ENCODE assay signal across 15 cellular contexts in the genomic region with DNA sequence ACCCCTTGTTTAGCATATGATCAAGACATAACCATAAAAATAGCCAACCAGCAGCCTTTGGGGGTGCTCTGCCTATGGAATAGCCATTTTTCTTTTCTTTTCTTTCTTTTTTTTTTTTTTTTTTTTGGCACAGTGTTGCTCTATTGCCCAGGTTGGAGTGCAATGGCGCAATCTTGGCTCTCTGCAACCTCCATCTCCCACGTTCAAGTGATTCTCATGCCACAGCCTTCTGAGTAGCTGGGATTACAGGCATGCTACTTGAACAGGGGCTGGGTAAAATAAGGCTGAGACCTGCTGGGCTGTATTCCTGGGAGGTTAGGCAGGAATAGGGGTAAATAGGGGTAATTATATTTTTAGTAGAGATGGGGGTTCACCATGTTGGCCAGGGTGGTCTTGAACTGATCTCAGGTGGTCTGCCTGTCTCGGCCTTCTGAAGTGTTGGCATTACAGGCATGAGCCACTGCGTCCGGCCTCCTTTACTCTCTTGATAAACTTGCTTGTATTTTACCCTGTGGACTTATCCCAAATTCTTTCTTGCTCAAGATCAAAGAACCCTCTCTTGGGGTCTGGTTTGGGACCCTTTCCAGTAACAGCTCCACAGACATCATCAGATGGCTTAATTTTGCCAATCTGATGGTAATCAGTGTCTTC. TPM values are rescaled to one million over a fixed set of nuclear protein-coding genes. Genes with fewer than 3 reads are reported as not detected.
DNase-seq lines count a peak whose midpoint lies in the region; ATAC-seq and TF ChIP-seq lines count a peak whose summit lies in the region.
"Had no signal": no experiment of that assay in that cellular context is flagged by ENCODE, and none has a peak within 500 bp of the region (broad histone marks: within the 10 kb centered on the region; RNA-seq: fewer than 3 reads in every experiment).

No MANE protein-coding gene starts in this region.

- intact Hi-C loops in Caco-2 (cut with micrococcal nuclease; ENCODE audit: unreplicated experiment) (no loop called here), PC-9 (cut with micrococcal nuclease; ENCODE audit: unreplicated experiment) (no loop called here), sciatic nerve (cut with DNase I) (no loop called here)

- H3K4me1 ChIP-seq in Caco-2 (peaks cover 48% of the 10 kb centered on the region), PC-9 (replicated peaks; ENCODE audit: insufficient read depth) (peaks cover 47% of the 10 kb centered on the region), hepatocyte (ENCODE audit: insufficient read depth) (peaks cover 22% of the 10 kb centered on the region)

- H3K9me2 ChIP-seq in PC-9 (ENCODE audit: insufficient read depth): no peaks in the 10 kb centered on the region
- no peaks in the 10 kb centered on the region for H3K9me2 ChIP-seq in hepatocyte (replicated peaks; ENCODE audit: insufficient read depth)

- WGBS in hepatocyte (ENCODE audit: low lambda C conversion rate, missing lambda C conversion rate): 81% methylated on average over 5 of the region's 5 CpGs

- H3K36me3 Mint-ChIP-seq in Caco-2 (ENCODE audit: insufficient read depth, unreplicated experiment): no peaks in the 10 kb centered on the region
- H3K36me3 Mint-ChIP-seq: CD4-positive, CD25-positive, alpha-beta regulatory T cell had no signal

- H3K27me3 ChIP-seq in Caco-2 (replicated peaks; ENCODE audit: control insufficient read depth, insufficient read depth, low read length) (no peaks in the 10 kb centered on the region), PC-9 (ENCODE audit: insufficient read depth, low read depth) (no peaks in the 10 kb centered on the region), hepatocyte (no peaks in the 10 kb centered on the region)

- H3F3A ChIP-seq in PC-9 (ENCODE audit: insufficient read depth, low read depth): peaks cover 22% of the 10 kb centered on the region; the same call in 1 of the 2 replicates

- POLR2A ChIA-PET in Caco-2 (lab: Charles Lee): no interaction called here
- POLR2A ChIA-PET in PC-9 (lab: Charles Lee; ENCODE audit: unreplicated experiment): interaction anchor here (0.7 kb wide), 1 partner anchor 39 kb away, joined by 5 read pairs; a partner anchor contains a TSS

- H3K4me3 Mint-ChIP-seq in Caco-2 (ENCODE audit: unreplicated experiment): peak overlapping the region; percentile 9
- H3K4me3 Mint-ChIP-seq: CD4-positive, CD25-positive, alpha-beta regulatory T cell had no signal

- H3K79me2 ChIP-seq in PC-9 (ENCODE audit: low read depth) (no peaks in the 10 kb centered on the region), hepatocyte (no peaks in the 10 kb centered on the region)

- peaks cover 56% of the 10 kb centered on the region for H3K4me1 Mint-ChIP-seq in Caco-2 (ENCODE audit: low read depth, unreplicated experiment)
- H3K4me1 Mint-ChIP-seq: CD4-positive, CD25-positive, alpha-beta regulatory T cell had no signal

- no peaks in the 10 kb centered on the region for H3K36me3 ChIP-seq in Caco-2 (ENCODE audit: control insufficient read depth, insufficient read depth, low read length)
- H3K36me3 ChIP-seq in PC-9 (ENCODE audit: low read depth): no peaks in the 10 kb centered on the region; the same call in 1 of the 2 replicates
- H3K36me3 ChIP-seq in hepatocyte (replicated peaks; ENCODE audit: insufficient read depth, low read depth): no peaks in the 10 kb centered on the region

- H3K4me2 ChIP-seq in PC-9 (peak overlapping the region; percentile 54; the same call in 1 of the 2 replicates), hepatocyte (no peak overlapping the region)

- peaks cover 19% of the 10 kb centered on the region for H3K9me3 ChIP-seq in Caco-2
- no peaks in the 10 kb centered on the region; the same call in 1 of the 2 replicates for H3K9me3 ChIP-seq in PC-9 (ENCODE audit: insufficient read depth, low read depth)
- H3K9me3 ChIP-seq in hepatocyte (ENCODE audit: low read depth): peaks cover 7% of the 10 kb centered on the region

- no peaks in the 10 kb centered on the region for H3K27me3 Mint-ChIP-seq in Caco-2 (ENCODE audit: insufficient read depth, unreplicated experiment)

- H3K27ac ChIP-seq in PC-9: peak overlapping the region; percentile 34; the same call in 1 of the 2 replicates
- H3K27ac ChIP-seq in hepatocyte: no peak overlapping the region
- H3K27ac ChIP-seq: RWPE1 had no signal

- DNase-seq in Caco-2 (peak in 1 of 2 experiments; percentile 7), PC-9 (no peak), islet precursor cell (peak; percentile 43), sciatic nerve (ENCODE audit: low spot score) (peak; percentile 23), hepatocyte (ENCODE audit: low spot score) (no peak), COLO829 (ENCODE audit: low spot score) (no peak)
- no peak for DNase-seq in activated CD4-positive, alpha-beta T cell treated with anti-CD3 and anti-CD28 coated beads for 1 hour
- DNase-seq: CD4-positive, CD25-positive, alpha-beta regulatory T cell; DMS79 treated with DMSO at 0.1 percent for 48 hours; NCI-H1436 treated with DMSO at 0.1 percent for 48 hours; NCI-H69; NK-92 treated with Interleukin-12 subunit alpha and Interleukin-12 subunit beta, amount 100 ng/mL, for 24 hours; OCI-M1 had no signal

- TF ChIP-seq CTCF in Caco-2 (IDR thresholded peaks at IDR 0.05; ENCODE audit: insufficient read depth in 1 of 2, low read depth in 1 of 2, low read length in 1 of 2, severe bottlenecking in 1 of 2, unreplicated experiment in 1 of 2) (no peak), PC-9 (conservative IDR thresholded peaks at IDR 0.05) (no peak), hepatocyte (IDR thresholded peaks at IDR 0.05; ENCODE audit: poor library complexity) (no peak)

- H4K20me1 ChIP-seq in PC-9 (ENCODE audit: insufficient read depth) (no peaks in the 10 kb centered on the region), hepatocyte (ENCODE audit: insufficient read depth, poor library complexity, severe bottlenecking) (no peaks in the 10 kb centered on the region)

- no peak overlapping the region for H3K4me3 ChIP-seq in Caco-2 (ENCODE audit: low read depth, low read length)
- no peak overlapping the region for H3K4me3 ChIP-seq in PC-9
- H3K4me3 ChIP-seq in hepatocyte: no peak overlapping the region

- peak overlapping the region; percentile 77 for H3K27ac Mint-ChIP-seq in Caco-2 (ENCODE audit: unreplicated experiment)

- BruUV-seq in Caco-2 (replicated peaks; lab: Mats Ljungman, UMichigan) (no TSS peak), PC-9 (replicated peaks; lab: Mats Ljungman, UMichigan) (no TSS peak)

- CTCF ChIA-PET in Caco-2 (lab: Charles Lee) (interaction anchor here (0.7 to 0.8 kb wide), 4 partner anchors 23 to 897 kb away, joined by 3 to 5 read pairs (median 4); no protein-coding TSS in a partner anchor), PC-9 (lab: Charles Lee) (interaction anchor here (0.6 to 0.7 kb wide), 3 partner anchors 9 to 206 kb away, joined by 4 to 9 read pairs (median 4); no protein-coding TSS in a partner anchor)

- ATAC-seq in sciatic nerve: no peak
- ATAC-seq: HCT116 had no signal

- H3K9me3 Mint-ChIP-seq in Caco-2 (ENCODE audit: unreplicated experiment): peaks cover 11% of the 10 kb centered on the region

- H2AFZ ChIP-seq in PC-9 (no peak overlapping the region), hepatocyte (no peak overlapping the region)

RNA-seq across cellular contexts. Expression of a gene that starts 5.8 kb away (rescaled TPM):
- total RNA-seq in Caco-2 (2022): 16.1 and 19.9 TPM in 2 replicates
- total RNA-seq in PC-9 (2021): 3.4 and 3.9 TPM in 2 replicates
- 22.6 TPM for total RNA-seq in sciatic nerve
- 9.5 and 12.8 TPM in 2 replicates for total RNA-seq in hepatocyte
- polyA plus RNA-seq in hepatocyte: 13.3 and 14.7 TPM in 2 replicates
- total RNA-seq: CD4-positive, CD25-positive, alpha-beta regulatory T cell had no signal
- polyA plus RNA-seq: CD4-positive, CD25-positive, alpha-beta regulatory T cell had no signal

RNA-seq across cellular contexts. Expression of a gene that starts 8.6 kb away (rescaled TPM):
- total RNA-seq in Caco-2 (2022): 68.9 and 86.4 TPM in 2 replicates
- total RNA-seq in PC-9 (2021): 116 and 183 TPM in 2 replicates
- total RNA-seq in sciatic nerve: 28.9 TPM
- 32.8 and 36.1 TPM in 2 replicates for total RNA-seq in hepatocyte
- polyA plus RNA-seq in hepatocyte: 33.0 and 34.1 TPM in 2 replicates

RNA-seq across cellular contexts. Expression of a gene that starts 38.4 kb away (rescaled TPM):
- 65.4 and 68.1 TPM in 2 replicates for total RNA-seq in Caco-2 (2022)
- 507 and 685 TPM in 2 replicates for total RNA-seq in PC-9 (2021)
- 147 TPM for total RNA-seq in sciatic nerve
- total RNA-seq in hepatocyte: 224 and 305 TPM in 2 replicates
- polyA plus RNA-seq in hepatocyte: 787 and 811 TPM in 2 replicates

RNA-seq across cellular contexts. Expression of a gene that starts 56.5 kb away (rescaled TPM):
- 50.0 and 52.5 TPM in 2 replicates for total RNA-seq in Caco-2 (2022)
- 15.7 and 19.5 TPM in 2 replicates for total RNA-seq in PC-9 (2021)
- total RNA-seq in sciatic nerve: 57.3 TPM
- total RNA-seq in hepatocyte: 17.5 and 34.0 TPM in 2 replicates
- polyA plus RNA-seq in hepatocyte: 24.4 and 46.2 TPM in 2 replicates

Comparison
In these comparisons a context has a peak if more than half of its experiments do, and no peak if none do; other contexts are left out.
1. DNase-seq: peak in islet precursor cell (single experiment) and sciatic nerve (single experiment); none in PC-9 (0 of 2), hepatocyte (single experiment), COLO829 (single experiment) and activated CD4-positive, alpha-beta T cell treated with anti-CD3 and anti-CD28 coated beads for 1 hour (single experiment).